29 cellular contexts compared by ENCODE assay signal in the genomic region with DNA sequence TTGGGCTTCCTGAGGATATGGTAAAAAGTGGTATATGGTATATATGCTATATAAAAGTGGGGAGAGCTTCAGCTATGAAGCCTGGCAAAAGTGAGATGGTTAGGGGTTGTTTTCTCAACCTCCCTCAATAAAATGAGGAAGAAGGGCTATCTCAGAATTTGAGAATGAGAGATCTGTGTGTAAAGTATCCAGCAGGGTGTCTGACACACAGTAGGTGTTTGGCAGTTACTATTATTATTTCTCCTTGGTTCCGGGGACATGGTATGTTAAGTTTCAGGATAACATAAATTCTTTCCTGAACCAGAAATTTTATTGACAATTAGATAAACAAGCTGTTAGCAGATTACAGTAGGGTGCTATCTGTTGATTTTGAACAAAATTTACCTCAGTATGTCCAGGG.
A peak's percentile ranks its signal among the peaks of the same experiment; 100 is the strongest.
DNase-seq lines count a peak whose midpoint lies in the region; ATAC-seq and TF ChIP-seq lines count a peak whose summit lies in the region.
"Had no signal": no experiment of that assay in that cellular context is flagged by ENCODE, and none has a peak within 500 bp of the region (broad histone marks: within the 10 kb centered on the region; RNA-seq: fewer than 3 reads in every experiment).

No MANE protein-coding gene starts in this region.

- no peak overlapping the region for H3K27ac ChIP-seq in adrenal gland
- H3K27ac ChIP-seq: brain microvascular endothelial cell, esophagus muscularis mucosa, parathyroid adenoma, tibial artery had no signal

- no peaks in the 10 kb centered on the region for H3K36me3 ChIP-seq in adrenal gland (replicated peaks in 1 of 2)
- H3K36me3 ChIP-seq: brain microvascular endothelial cell, esophagus muscularis mucosa, HAP-1, stomach, tibial artery had no signal

- H3K4me1 ChIP-seq in adrenal gland (replicated peaks in 1 of 2) = peaks cover 0 to 18% of the 10 kb centered on the region in 2 donors
- H3K4me1 ChIP-seq: parathyroid adenoma had no signal

- intact Hi-C loops in dendritic cell treated with granulocyte-macrophage colony-stimulating factor and Interleukin-4, amounts not matched to agents 40 ng/mL and 50 ng/mL, for 4 days (cut with micrococcal nuclease) = loop anchor here (2.0 to 10.0 kb wide), 2 partner anchors 29 to 179 kb away; a partner anchor contains a TSS
- intact Hi-C loops in adrenal gland (cut with DNase I) = no loop called here

- no peak for TF ChIP-seq POLR2A in adrenal gland (IDR thresholded peaks at IDR 0.05)

- no peak for TF ChIP-seq CTCF in adrenal gland (IDR thresholded peaks at IDR 0.05)

- no peaks in the 10 kb centered on the region for H3K27me3 Mint-ChIP-seq in stimulated activated naive CD8-positive, alpha-beta T cell treated with anti-CD3 and anti-CD28 coated beads, Interleukin-15, Interleukin-2, amounts not matched to agents 100 ng/mL and 50 ng/mL, for 24 hours
- no peaks in the 10 kb centered on the region for H3K27me3 Mint-ChIP-seq in stimulated activated naive CD8-positive, alpha-beta T cell treated with anti-CD3 and anti-CD28 coated beads, Interleukin-15, amount 100 ng/mL, for 72 hours
- no peaks in the 10 kb centered on the region for H3K27me3 Mint-ChIP-seq in dendritic cell treated with granulocyte-macrophage colony-stimulating factor and Interleukin-4, amounts not matched to agents 40 ng/mL and 50 ng/mL, for 4 days
- H3K27me3 Mint-ChIP-seq in stimulated activated memory B cell treated with anti-CD40 and anti-IgM and Interleukin-4, amounts not matched to agents 10 μg/mL and 1 μg/mL and 100 μg/mL, for 72 hours = no peaks in the 10 kb centered on the region

- H3K9me3 Mint-ChIP-seq in stimulated activated naive CD8-positive, alpha-beta T cell treated with anti-CD3 and anti-CD28 coated beads, Interleukin-15, Interleukin-2, amounts not matched to agents 100 ng/mL and 50 ng/mL, for 24 hours = peaks cover 8% of the 10 kb centered on the region
- peaks cover 4 to 7% of the 10 kb centered on the region in 2 donors for H3K9me3 Mint-ChIP-seq in stimulated activated naive CD8-positive, alpha-beta T cell treated with anti-CD3 and anti-CD28 coated beads, Interleukin-15, amount 100 ng/mL, for 72 hours
- no peaks in the 10 kb centered on the region for H3K9me3 Mint-ChIP-seq in dendritic cell treated with granulocyte-macrophage colony-stimulating factor and Interleukin-4, amounts not matched to agents 40 ng/mL and 50 ng/mL, for 4 days
- H3K9me3 Mint-ChIP-seq in stimulated activated memory B cell treated with anti-CD40 and anti-IgM and Interleukin-4, amounts not matched to agents 10 μg/mL and 1 μg/mL and 100 μg/mL, for 72 hours = no peaks in the 10 kb centered on the region

- no peaks in the 10 kb centered on the region for H3K9me3 ChIP-seq in adrenal gland (replicated peaks in 1 of 3)
- H3K9me3 ChIP-seq: esophagus muscularis mucosa, HAP-1, stomach, tibial artery had no signal

- H3K27ac Mint-ChIP-seq in stimulated activated naive CD8-positive, alpha-beta T cell treated with anti-CD3 and anti-CD28 coated beads, Interleukin-15, Interleukin-2, amounts not matched to agents 100 ng/mL and 50 ng/mL, for 24 hours = peak overlapping the region; percentile 56
- no peak overlapping the region for H3K27ac Mint-ChIP-seq in stimulated activated naive CD8-positive, alpha-beta T cell treated with anti-CD3 and anti-CD28 coated beads, Interleukin-15, amount 100 ng/mL, for 72 hours
- H3K27ac Mint-ChIP-seq in dendritic cell treated with granulocyte-macrophage colony-stimulating factor and Interleukin-4, amounts not matched to agents 40 ng/mL and 50 ng/mL, for 4 days = peak overlapping the region; percentile 96
- H3K27ac Mint-ChIP-seq in stimulated activated memory B cell treated with anti-CD40 and anti-IgM and Interleukin-4, amounts not matched to agents 10 μg/mL and 1 μg/mL and 100 μg/mL, for 72 hours = peak overlapping the region; percentile 77

- peaks cover 23% of the 10 kb centered on the region for H3K4me1 Mint-ChIP-seq in stimulated activated naive CD8-positive, alpha-beta T cell treated with anti-CD3 and anti-CD28 coated beads, Interleukin-15, Interleukin-2, amounts not matched to agents 100 ng/mL and 50 ng/mL, for 24 hours (ENCODE audit: low read depth)
- peaks cover 22% of the 10 kb centered on the region for H3K4me1 Mint-ChIP-seq in stimulated activated naive CD8-positive, alpha-beta T cell treated with anti-CD3 and anti-CD28 coated beads, Interleukin-15, amount 100 ng/mL, for 72 hours
- H3K4me1 Mint-ChIP-seq in dendritic cell treated with granulocyte-macrophage colony-stimulating factor and Interleukin-4, amounts not matched to agents 40 ng/mL and 50 ng/mL, for 4 days (ENCODE audit: low read depth) = peaks cover 32% of the 10 kb centered on the region
- H3K4me1 Mint-ChIP-seq in stimulated activated memory B cell treated with anti-CD40 and anti-IgM and Interleukin-4, amounts not matched to agents 10 μg/mL and 1 μg/mL and 100 μg/mL, for 72 hours = peaks cover 22% of the 10 kb centered on the region

- H3K36me3 Mint-ChIP-seq in stimulated activated naive CD8-positive, alpha-beta T cell treated with anti-CD3 and anti-CD28 coated beads, Interleukin-15, Interleukin-2, amounts not matched to agents 100 ng/mL and 50 ng/mL, for 24 hours (ENCODE audit: low read depth) = peaks cover 32% of the 10 kb centered on the region
- peaks cover 6% of the 10 kb centered on the region for H3K36me3 Mint-ChIP-seq in dendritic cell treated with granulocyte-macrophage colony-stimulating factor and Interleukin-4, amounts not matched to agents 40 ng/mL and 50 ng/mL, for 4 days (ENCODE audit: low read depth)
- peaks cover 17% of the 10 kb centered on the region for H3K36me3 Mint-ChIP-seq in stimulated activated memory B cell treated with anti-CD40 and anti-IgM and Interleukin-4, amounts not matched to agents 10 μg/mL and 1 μg/mL and 100 μg/mL, for 72 hours

- no peak overlapping the region for H3K4me3 ChIP-seq in adrenal gland
- H3K4me3 ChIP-seq: HAP-1, stomach, tibial artery had no signal

- no peak overlapping the region for H3K4me3 Mint-ChIP-seq in stimulated activated naive CD8-positive, alpha-beta T cell treated with anti-CD3 and anti-CD28 coated beads, Interleukin-15, Interleukin-2, amounts not matched to agents 100 ng/mL and 50 ng/mL, for 24 hours
- H3K4me3 Mint-ChIP-seq in stimulated activated naive CD8-positive, alpha-beta T cell treated with anti-CD3 and anti-CD28 coated beads, Interleukin-15, amount 100 ng/mL, for 72 hours = no peak overlapping the region
- peak overlapping the region; percentile 55 for H3K4me3 Mint-ChIP-seq in dendritic cell treated with granulocyte-macrophage colony-stimulating factor and Interleukin-4, amounts not matched to agents 40 ng/mL and 50 ng/mL, for 4 days
- H3K4me3 Mint-ChIP-seq in stimulated activated memory B cell treated with anti-CD40 and anti-IgM and Interleukin-4, amounts not matched to agents 10 μg/mL and 1 μg/mL and 100 μg/mL, for 72 hours = no peak overlapping the region
- H3K4me3 Mint-ChIP-seq: endodermal cell, nephron had no signal

- WGBS in adrenal gland, 4 donors = 80 to 88% (median 83%) methylated on average over 1 of the region's 1 CpG

- ATAC-seq in stimulated activated naive CD8-positive, alpha-beta T cell treated with anti-CD3 and anti-CD28 coated beads, Interleukin-15, amount 100 ng/mL, for 72 hours = no peak
- no peak for ATAC-seq in stimulated activated memory B cell treated with anti-CD40 and anti-IgM and Interleukin-4, amounts not matched to agents 10 μg/mL and 1 μg/mL and 100 μg/mL, for 72 hours
- no peak for ATAC-seq in GM21529 (IDR thresholded peaks at IDR 0.05; ENCODE audit: unreplicated experiment)
- ATAC-seq: activated CD4-positive, CD25-positive, alpha-beta regulatory T cell treated with anti-CD3 and anti-CD28 coated beads, Interleukin-2, amount 50 U/mL, for 24 hours had no signal

- no peaks in the 10 kb centered on the region for H3K27me3 ChIP-seq in adrenal gland
- H3K27me3 ChIP-seq: brain microvascular endothelial cell, esophagus muscularis mucosa, stomach, tibial artery had no signal

- DNase-seq in stimulated activated naive CD8-positive, alpha-beta T cell treated with anti-CD3 and anti-CD28 coated beads, Interleukin-15, amount 100 ng/mL, for 72 hours = no peak
- DNase-seq in MV-4-11 (lab: John Stamatoyannopoulos, UW) (peak; percentile 24), NCI-H1436 (lab: John Stamatoyannopoulos, UW) (no peak), adrenal gland (no peak)
- DNase-seq: activated CD8-positive, alpha-beta T cell treated with anti-CD3 and anti-CD28 coated beads, Interleukin-2, amount 10 ng/mL, durations not matched to agents 7 days and 5 days; activated effector memory CD4-positive, alpha-beta T cell treated with Interleukin-2 at 50 U/mL for 16 hours; activated T-cell treated with anti-CD3 and anti-CD28 coated beads for 4 hours; C1 segment of cervical spinal cord; Calu3; DND-41; endodermal cell; NCI-H187 treated with DMSO at 0.1 percent for 48 hours; NCI-H2227 treated with DMSO at 0.1 percent for 48 hours; right cardiac atrium; stimulated activated CD4-positive, alpha-beta T cell treated with anti-CD3 and anti-CD28 coated beads, Interleukin-12 subunit alpha, Interleukin-12 subunit beta, amount 100 ng/mL, for 4 hours; stimulated activated CD4-positive, alpha-beta T cell treated with anti-CD3 and anti-CD28 coated beads, Interleukin-4, amount 100 ng/mL, for 24 hours; stomach; T-helper 9 cell; tibial artery had no signal

Comparison
In these comparisons a context has a peak if more than half of its experiments do, and no peak if none do; other contexts are left out.
1. H3K27ac Mint-ChIP-seq: peak in stimulated activated naive CD8-positive, alpha-beta T cell treated with anti-CD3 and anti-CD28 coated beads, Interleukin-15, Interleukin-2, amounts not matched to agents 100 ng/mL and 50 ng/mL, for 24 hours (single experiment), dendritic cell treated with granulocyte-macrophage colony-stimulating factor and Interleukin-4, amounts not matched to agents 40 ng/mL and 50 ng/mL, for 4 days (single experiment) and stimulated activated memory B cell treated with anti-CD40 and anti-IgM and Interleukin-4, amounts not matched to agents 10 μg/mL and 1 μg/mL and 100 μg/mL, for 72 hours (single experiment); none in stimulated activated naive CD8-positive, alpha-beta T cell treated with anti-CD3 and anti-CD28 coated beads, Interleukin-15, amount 100 ng/mL, for 72 hours (0 of 2).